Comparison of ENCODE assay signal across 8 cellular contexts in genomic region chr15:74635228-74635627, GRCh38. TPM values are rescaled to one million over a fixed set of nuclear protein-coding genes. Genes with fewer than 3 reads are reported as not detected.
DNase-seq lines count a peak whose midpoint lies in the region; ATAC-seq, FAIRE-seq and TF ChIP-seq lines count a peak whose summit lies in the region.

No MANE protein-coding gene starts in this region.

- DNase-seq in NCI-H1930 (lab: John Stamatoyannopoulos, UW): peak; percentile 36 to 39
- peak; percentile 57 for DNase-seq in activated CD4-positive, CD25-positive, alpha-beta regulatory T cell treated with anti-CD3 and anti-CD28 coated beads, Interleukin-2, amount 50 U/mL, for 16 hours (ENCODE audit: low read depth, low spot score)
- DNase-seq in bronchial epithelial cell (ENCODE audit: low read depth): peak; percentile 59
- DNase-seq in left lobe of liver (ENCODE audit: low spot score): peak; percentile 63
- peak; percentile 60 to 66 for DNase-seq in stimulated activated CD4-positive, alpha-beta T cell treated with anti-CD3 and anti-CD28 coated beads, Interleukin-4, amount 100 ng/mL, for 48 hours (ENCODE audit: low read depth in 2 of 2)

- peak; percentile 7 for FAIRE-seq in bronchial epithelial cell (lab: Jason Lieb, UNC)

- peak overlapping the region; percentile 43 for H3K27ac ChIP-seq in 22Rv1

- H3K27me3 ChIP-seq in bronchial epithelial cell (ENCODE audit: control insufficient read depth, insufficient read depth, low read length): no peaks in the 10 kb centered on the region

- H3K36me3 ChIP-seq in bronchial epithelial cell (ENCODE audit: control insufficient read depth, insufficient read depth, low read length): peaks cover 18% of the 10 kb centered on the region

- H3K4me3 ChIP-seq in bronchial epithelial cell (ENCODE audit: low read depth, low read length): no peak overlapping the region

- TF ChIP-seq CTCF in 22Rv1 (IDR thresholded peaks at IDR 0.05) (peak; percentile 85), GM12874 (IDR thresholded peaks at IDR 0.05; ENCODE audit: insufficient read depth, low read depth, low read length) (peak; percentile 84), bronchial epithelial cell (IDR thresholded peaks at IDR 0.05; ENCODE audit: insufficient read depth, low read length, severe bottlenecking) (peak; percentile 84)

- ATAC-seq in left lobe of liver (peak; percentile 72), GM21381 (IDR thresholded peaks at IDR 0.05; ENCODE audit: unreplicated experiment) (no peak)

RNA-seq across cellular contexts. Expression of gene CLK3, which starts 19.6 kb away (rescaled TPM):
- total RNA-seq in bronchial epithelial cell (66.3 and 115 TPM in 2 replicates), left lobe of liver (32.3 TPM)
